In the genomic region with DNA sequence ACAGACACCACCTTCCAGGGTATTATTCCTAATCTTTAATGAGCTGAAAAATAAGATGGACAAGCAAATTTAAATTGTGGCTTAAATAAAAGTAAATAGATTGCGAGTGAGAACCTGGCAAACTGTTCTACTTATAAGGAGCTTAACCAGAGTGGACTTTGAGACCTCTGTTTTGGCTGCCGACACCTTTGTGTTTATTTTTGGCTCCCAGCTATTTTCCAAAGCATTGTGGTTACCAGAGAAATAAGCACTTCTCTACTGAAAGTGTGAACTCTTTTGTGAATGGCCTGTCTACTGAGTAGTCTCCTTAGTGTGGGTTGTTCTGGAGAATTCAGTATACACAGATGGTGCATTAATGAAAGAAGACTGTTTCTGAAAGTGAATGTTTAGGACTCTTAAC, we compare ENCODE assay signal across 31 cellular contexts.
DNase-seq lines count a peak whose midpoint lies in the region; ATAC-seq, FAIRE-seq and TF ChIP-seq lines count a peak whose summit lies in the region.
"Had no signal": no experiment of that assay in that cellular context is flagged by ENCODE, and none has a peak within 500 bp of the region (broad histone marks: within the 10 kb centered on the region; RNA-seq: fewer than 3 reads in every experiment).

No MANE protein-coding gene starts in this region.

- H3K4me3 ChIP-seq in KMS-11 (IDR thresholded peaks at IDR 0.05; ENCODE audit: insufficient read depth, low read depth, low read length), result no peak overlapping the region
- H3K4me3 ChIP-seq: dorsolateral prefrontal cortex, GM23338, K562, skin epidermis had no signal

- H3K36me3 ChIP-seq in KMS-11 (ENCODE audit: insufficient read depth), result no peaks in the 10 kb centered on the region

- H2AFZ ChIP-seq in KMS-11 (ENCODE audit: low read depth), result peak overlapping the region; percentile 11; the same call in 1 of the 2 replicates
- H2AFZ ChIP-seq: GM23338 had no signal

- DNase-seq in NCI-H2107 treated with DMSO at 0.1 percent for 48 hours (lab: John Stamatoyannopoulos, UW; ENCODE audit: unreplicated experiment) (peak; percentile 60), NCI-H2107 (lab: John Stamatoyannopoulos, UW) (no peak), renal cortical epithelial cell (ENCODE audit: low read depth) (peak; percentile 3), SHP77 (lab: John Stamatoyannopoulos, UW) (no peak)
- no peak for DNase-seq in stimulated activated CD4-positive, alpha-beta T cell treated with anti-CD3 and anti-CD28 coated beads, Interleukin-4, amount 100 ng/mL, for 1 hour
- DNase-seq: 8988T; activated B cell treated with CpG ODN at 0.5 μM for 24 hours; activated CD8-positive, alpha-beta T cell treated with anti-CD3 and anti-CD28 coated beads for 36 hours; activated naive CD4-positive, alpha-beta T cell treated with anti-CD3 and anti-CD28 coated beads for 36 hours; activated T-cell treated with anti-CD3 and anti-CD28 coated beads, Interleukin-2, amount 50 U/mL, for 24 hours; Calu3; central memory CD4-positive, alpha-beta T cell; dorsolateral prefrontal cortex; erythroblast; hypothalamus; naive thymus-derived CD8-positive, alpha-beta T cell; NCI-H187; NCI-H446; posterior cingulate gyrus; SK-N-SH; stimulated activated CD4-positive, alpha-beta T cell treated with anti-CD3 and anti-CD28 coated beads, Interleukin-2, amount 100 ng/mL, for 48 hours; T-helper 9 cell had no signal

- ATAC-seq in HG03196 (IDR thresholded peaks at IDR 0.05; ENCODE audit: unreplicated experiment), result no peak
- ATAC-seq: activated CD8-positive, alpha-beta T cell treated with anti-CD3 and anti-CD28 coated beads for 36 hours; GM23338; K562; naive thymus-derived CD8-positive, alpha-beta T cell had no signal

- H4K20me1 ChIP-seq in KMS-11 (ENCODE audit: insufficient read depth), result no peaks in the 10 kb centered on the region

- H3K27me3 ChIP-seq in KMS-11 (ENCODE audit: insufficient read depth, low read depth), result no peaks in the 10 kb centered on the region
- H3K27me3 ChIP-seq: dorsolateral prefrontal cortex had no signal

- peaks cover 32% of the 10 kb centered on the region for H3K4me1 ChIP-seq in KMS-11 (ENCODE audit: low read depth, poor library complexity, severe bottlenecking)

- peak overlapping the region; percentile 36 for H3K27ac ChIP-seq in KMS-11
- H3K27ac ChIP-seq: dorsolateral prefrontal cortex, skin epidermis had no signal

- peak overlapping the region; percentile 44 for H3K4me2 ChIP-seq in KMS-11
- H3K4me2 ChIP-seq: GM23338, SK-N-SH had no signal

- H3K79me2 ChIP-seq in KMS-11 (ENCODE audit: insufficient read depth, low read depth), result no peaks in the 10 kb centered on the region

- FAIRE-seq in islet of Langerhans (lab: Jason Lieb, UNC), result peak; percentile 17
- FAIRE-seq: GM18507, K562, keratinocyte, RCC 7860 had no signal

- no peak for TF ChIP-seq CTCF in KMS-11 (conservative IDR thresholded peaks at IDR 0.05; ENCODE audit: low read depth, low read length)

- H3K9ac ChIP-seq in KMS-11, result no peak overlapping the region; the same call in 1 of the 2 replicates
- H3K9ac ChIP-seq: SK-N-SH had no signal

Comparison
In these comparisons a context has a peak if more than half of its experiments do, and no peak if none do; other contexts are left out.
1. DNase-seq: peak in NCI-H2107 treated with DMSO at 0.1 percent for 48 hours (single experiment) and renal cortical epithelial cell (single experiment); none in NCI-H2107 (single experiment), SHP77 (0 of 2) and stimulated activated CD4-positive, alpha-beta T cell treated with anti-CD3 and anti-CD28 coated beads, Interleukin-4, amount 100 ng/mL, for 1 hour (single experiment).